ENCODE assay signal across 1 cellular context in the genomic region with DNA sequence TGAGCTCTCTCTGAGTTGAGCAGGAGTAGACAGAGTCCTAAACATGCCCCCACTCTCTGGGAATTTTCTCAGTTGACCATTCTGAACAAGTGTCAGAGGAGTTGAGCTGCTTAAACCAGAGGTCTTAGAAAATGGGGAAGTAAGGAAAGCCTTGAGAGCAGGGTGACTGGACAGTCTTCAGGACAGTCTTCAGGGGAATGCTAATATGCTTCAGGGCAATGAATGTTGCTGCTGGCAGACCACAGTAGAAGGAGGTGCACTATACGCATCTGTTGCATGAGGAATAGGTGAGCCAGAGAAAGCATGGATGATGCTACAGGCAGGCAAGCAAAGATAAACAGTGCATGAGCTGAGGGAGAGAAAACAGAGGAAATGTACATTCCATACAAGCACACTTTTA.
A peak's percentile ranks its signal among the peaks of the same experiment; 100 is the strongest.
TF ChIP-seq lines count a peak whose summit lies in the region.

No MANE protein-coding gene starts in this region.

TF ChIP-seq in HEK293, 187 proteins besides CTCF, POLR2A, EP300 and RAD21 (continued from another document):
- TF ChIP-seq, protein P1, sequence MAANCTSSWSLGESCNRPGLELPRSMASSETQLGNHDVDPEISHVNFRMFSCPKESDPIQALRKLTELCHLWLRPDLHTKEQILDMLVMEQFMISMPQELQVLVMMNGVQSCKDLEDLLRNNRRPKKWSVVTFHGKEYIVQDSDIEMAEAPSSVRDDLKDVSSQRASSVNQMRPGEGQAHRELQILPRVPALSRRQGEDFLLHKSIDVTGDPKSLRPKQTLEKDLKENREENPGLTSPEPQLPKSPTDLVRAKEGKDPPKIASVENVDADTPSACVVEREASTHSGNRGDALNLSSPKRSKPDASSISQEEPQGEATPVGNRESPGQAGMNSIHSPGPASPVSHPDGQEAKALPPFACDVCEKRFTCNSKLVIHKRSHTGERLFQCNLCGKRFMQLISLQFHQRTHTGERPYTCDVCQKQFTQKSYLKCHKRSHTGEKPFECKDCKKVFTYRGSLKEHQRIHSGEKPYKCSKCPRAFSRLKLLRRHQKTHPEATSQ (tag by site-specific recombination; IDR thresholded peaks at IDR 0.05), result no peak
- TF ChIP-seq MYNN (tag by site-specific recombination; IDR thresholded peaks at IDR 0.05; ENCODE audit: borderline replicate concordance) (no peak), ZNF10 (tag by site-specific recombination; IDR thresholded peaks at IDR 0.05) (no peak), ZBTB48 (tag by site-specific recombination; IDR thresholded peaks at IDR 0.05) (no peak), PRDM1 (tag by site-specific recombination; IDR thresholded peaks at IDR 0.05) (0 out of 2 replicates have a peak, but pooled peaks have one; percentile 28), ZNF426 (tag by site-specific recombination; IDR thresholded peaks at IDR 0.05) (no peak)
